Comparison of ENCODE assay signal across 25 cellular contexts in the genomic region with DNA sequence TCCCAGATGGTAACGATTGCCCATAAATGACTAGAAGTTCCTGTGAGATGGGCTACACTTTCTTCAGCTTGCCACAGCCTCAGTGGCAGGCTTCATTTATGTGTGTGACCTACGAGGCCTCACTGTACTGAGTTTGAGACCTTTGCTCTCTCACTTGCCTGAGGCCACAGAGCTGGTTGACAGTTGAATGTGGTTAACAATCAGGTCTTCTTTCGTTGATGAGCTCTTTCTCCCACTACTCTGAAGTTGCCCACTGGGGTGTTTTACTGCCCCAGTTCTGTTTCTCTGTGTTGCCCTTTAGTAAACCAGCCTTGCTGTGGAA.
DNase-seq lines count a peak whose midpoint lies in the region; ATAC-seq and TF ChIP-seq lines count a peak whose summit lies in the region.
"Had no signal": no experiment of that assay in that cellular context is flagged by ENCODE, and none has a peak within 500 bp of the region (broad histone marks: within the 10 kb centered on the region; RNA-seq: fewer than 3 reads in every experiment).

No MANE protein-coding gene starts in this region.

- TF ChIP-seq CTCF in RWPE2 (IDR thresholded peaks at IDR 0.05; ENCODE audit: poor library complexity, severe bottlenecking) = no peak

- ATAC-seq in Right ventricle myocardium inferior (peak; percentile 18), left cardiac atrium (no peak), RWPE2 (ENCODE audit: low read depth) (peak; percentile 12; the same call in 1 of the 3 replicates), HG03571 (IDR thresholded peaks at IDR 0.05; ENCODE audit: unreplicated experiment) (no peak)
- ATAC-seq: activated naive CD8-positive, alpha-beta T cell treated with anti-CD3 and anti-CD28 coated beads, Interleukin-2, amount 50 U/mL, for 24 hours; natural killer cell treated with Interleukin-12 subunit alpha and Interleukin-12 subunit beta and Interleukin-15 and Interleukin-18, amount 100 ng/mL, for 72 hours; SK-N-SH treated with all-trans-retinoic acid at 6 μM for 48 hours had no signal

- H3K27ac ChIP-seq in RWPE2 (ENCODE audit: poor library complexity, severe bottlenecking) (no peak overlapping the region), muscle layer of colon (ENCODE audit: low read depth, low read length) (peak overlapping the region; percentile 74), stomach smooth muscle (ENCODE audit: low read length) (peak overlapping the region; percentile 58)
- H3K27ac ChIP-seq: skin epidermis, WERI-Rb-1 had no signal

- no peaks in the 10 kb centered on the region for H3K36me3 ChIP-seq in RWPE2 (ENCODE audit: low read depth)
- H3K36me3 ChIP-seq in muscle layer of colon (ENCODE audit: insufficient read depth, low read length) = no peaks in the 10 kb centered on the region
- H3K36me3 ChIP-seq in stomach smooth muscle (ENCODE audit: control insufficient read depth in 2 of 2, insufficient read depth in 2 of 2, low read length in 2 of 2) = peaks cover 0 to 8% of the 10 kb centered on the region in 2 donors
- H3K36me3 ChIP-seq: BE2C had no signal

- H3K27me3 ChIP-seq in RWPE2 (ENCODE audit: insufficient read depth, poor library complexity, severe bottlenecking) (no peaks in the 10 kb centered on the region), muscle layer of colon (ENCODE audit: control insufficient read depth in 1 of 2, insufficient read depth in 2 of 2, low read length in 2 of 2) (no peaks in the 10 kb centered on the region), stomach smooth muscle (ENCODE audit: control insufficient read depth in 1 of 2, insufficient read depth in 2 of 2, low read length in 2 of 2) (no peaks in the 10 kb centered on the region)
- H3K27me3 ChIP-seq: BE2C had no signal

- H3K9ac ChIP-seq in muscle layer of colon (ENCODE audit: low read length) (no peak overlapping the region), stomach smooth muscle (ENCODE audit: low read length in 2 of 2) (no peak overlapping the region)

- DNase-seq in Right ventricle myocardium inferior (ENCODE audit: missing footprints) (no peak), left cardiac atrium (no peak), RWPE2 (ENCODE audit: low spot score) (no peak), NCI-H446 treated with DMSO at 0.1 percent for 48 hours (lab: John Stamatoyannopoulos, UW) (no peak), NCI-H1417 treated with DMSO at 0.1 percent for 48 hours (lab: John Stamatoyannopoulos, UW) (no peak)
- DNase-seq: activated CD4-positive, alpha-beta T cell treated with anti-CD3 and anti-CD28 coated beads, Interleukin-2, amount 10 ng/mL, durations not matched to agents 7 days and 5 days; activated CD8-positive, alpha-beta memory T cell treated with anti-CD3 and anti-CD28 coated beads, Interleukin-2, amount 50 U/mL, for 4 hours; activated naive CD8-positive, alpha-beta T cell treated with anti-CD3 and anti-CD28 coated beads, Interleukin-2, amount 50 U/mL, for 24 hours; BE2C; DMS53; effector CD4-positive, alpha-beta T cell; GDM1; Karpas-422; midbrain; NCI-H2171; NCI-H526 treated with DMSO at 0.1 percent for 48 hours; RPMI8226; substantia nigra; WERI-Rb-1 had no signal

- H3K9me3 ChIP-seq in RWPE2 (ENCODE audit: severe bottlenecking) = no peaks in the 10 kb centered on the region
- no peaks in the 10 kb centered on the region for H3K9me3 ChIP-seq in muscle layer of colon (ENCODE audit: low read length)
- no peaks in the 10 kb centered on the region for H3K9me3 ChIP-seq in stomach smooth muscle (ENCODE audit: control insufficient read depth in 2 of 2, low read length in 2 of 2)
- H3K9me3 ChIP-seq: BE2C had no signal

- intact Hi-C loops in Right ventricle myocardium inferior (cut with DNase I) (no loop called here), left cardiac atrium (cut with DNase I) (no loop called here)

- H3K4me1 ChIP-seq in RWPE2 (ENCODE audit: insufficient read depth, poor library complexity, severe bottlenecking) (no peaks in the 10 kb centered on the region), muscle layer of colon (ENCODE audit: insufficient read depth, low read length) (peaks cover 16% of the 10 kb centered on the region), stomach smooth muscle (ENCODE audit: control insufficient read depth, insufficient read depth, low read length) (peaks cover 16% of the 10 kb centered on the region)
- H3K4me1 ChIP-seq: BE2C had no signal

- H3K4me3 ChIP-seq in RWPE2 (ENCODE audit: severe bottlenecking) (no peak overlapping the region), muscle layer of colon (ENCODE audit: low read depth in 1 of 2, low read length in 2 of 2) (no peak overlapping the region), stomach smooth muscle (ENCODE audit: low read length in 2 of 2) (no peak overlapping the region)
- H3K4me3 ChIP-seq: skin epidermis had no signal

Comparison
In these comparisons a context has a peak if more than half of its experiments do, and no peak if none do; other contexts are left out.
1. ATAC-seq: peak in Right ventricle myocardium inferior (single experiment) and RWPE2 (single experiment); none in left cardiac atrium (0 of 2) and HG03571 (single experiment).